Comparison of ENCODE assay signal across 10 cellular contexts in genomic region chr4:115274545-115274944, GRCh38.
DNase-seq lines count a peak whose midpoint lies in the region; ATAC-seq and TF ChIP-seq lines count a peak whose summit lies in the region.
"Had no signal": no experiment of that assay in that cellular context is flagged by ENCODE, and none has a peak within 500 bp of the region (broad histone marks: within the 10 kb centered on the region; RNA-seq: fewer than 3 reads in every experiment).

No MANE protein-coding gene starts in this region.

- peaks cover 2% of the 10 kb centered on the region for H3K36me3 Mint-ChIP-seq in central memory CD8-positive, alpha-beta T cell (ENCODE audit: insufficient read depth)

- no peaks in the 10 kb centered on the region for H3K27me3 Mint-ChIP-seq in central memory CD8-positive, alpha-beta T cell

- no peak overlapping the region for H3K27ac Mint-ChIP-seq in central memory CD8-positive, alpha-beta T cell (ENCODE audit: low read depth)

- no peak overlapping the region for H3K4me3 ChIP-seq in upper lobe of left lung
- H3K4me3 ChIP-seq in gastroesophageal sphincter: no peak overlapping the region
- H3K4me3 ChIP-seq: sigmoid colon had no signal

- no peaks in the 10 kb centered on the region for H3K27me3 ChIP-seq in upper lobe of left lung
- H3K27me3 ChIP-seq in gastroesophageal sphincter: no peaks in the 10 kb centered on the region
- H3K27me3 ChIP-seq: sigmoid colon had no signal

- H3K4me1 ChIP-seq in upper lobe of left lung (no peaks in the 10 kb centered on the region), gastroesophageal sphincter (no peaks in the 10 kb centered on the region)
- H3K4me1 ChIP-seq: sigmoid colon had no signal

- in situ Hi-C loops in KBM-7 (cut with MboI; ENCODE audit: low pct_unique_long_range_greater_than_20kb, low sequenced_read_pairs): no loop called here

- H3K36me3 ChIP-seq in upper lobe of left lung (no peaks in the 10 kb centered on the region), gastroesophageal sphincter (no peaks in the 10 kb centered on the region)
- H3K36me3 ChIP-seq: sigmoid colon had no signal

- ATAC-seq in GM18870 (IDR thresholded peaks at IDR 0.05; ENCODE audit: unreplicated experiment): peak; percentile 57
- peak; percentile 46 for ATAC-seq in HG02642 (IDR thresholded peaks at IDR 0.05; ENCODE audit: poor library complexity, unreplicated experiment)
- ATAC-seq in central memory CD8-positive, alpha-beta T cell (replicated peaks; ENCODE audit: extremely low read depth, poor library complexity, severe bottlenecking): peak; percentile 81
- no peak for ATAC-seq in upper lobe of left lung (ENCODE audit: low FRiP score in 2 of 2)
- ATAC-seq in HG02840 (IDR thresholded peaks at IDR 0.05; ENCODE audit: low FRiP score, unreplicated experiment): no peak
- ATAC-seq in gastroesophageal sphincter: no peak

- H3K9me3 ChIP-seq in upper lobe of left lung: no peaks in the 10 kb centered on the region
- no peaks in the 10 kb centered on the region for H3K9me3 ChIP-seq in gastroesophageal sphincter
- H3K9me3 ChIP-seq: sigmoid colon had no signal

- peaks cover 39% of the 10 kb centered on the region for H3K4me1 Mint-ChIP-seq in central memory CD8-positive, alpha-beta T cell

- no peak overlapping the region for H3K27ac ChIP-seq in upper lobe of left lung
- no peak overlapping the region for H3K27ac ChIP-seq in gastroesophageal sphincter
- H3K27ac ChIP-seq: sigmoid colon had no signal

- DNase-seq in KBM-7 (peak; percentile 70), upper lobe of left lung (no peak), H4 (ENCODE audit: low spot score) (no peak)
- no peak for DNase-seq in central memory CD8-positive, alpha-beta T cell (ENCODE audit: low spot score in 2 of 2)
- DNase-seq: NCI-H774, sigmoid colon had no signal

- no peaks in the 10 kb centered on the region for H3K9me3 Mint-ChIP-seq in central memory CD8-positive, alpha-beta T cell

- TF ChIP-seq EP300 in upper lobe of left lung (IDR thresholded peaks at IDR 0.05) (no peak), gastroesophageal sphincter (IDR thresholded peaks at IDR 0.05) (no peak)

- TF ChIP-seq CTCF in upper lobe of left lung (IDR thresholded peaks at IDR 0.05) (no peak), gastroesophageal sphincter (IDR thresholded peaks at IDR 0.05) (no peak)

- no peak overlapping the region for H3K4me3 Mint-ChIP-seq in central memory CD8-positive, alpha-beta T cell

- TF ChIP-seq POLR2A in upper lobe of left lung (IDR thresholded peaks at IDR 0.05) (no peak), gastroesophageal sphincter (IDR thresholded peaks at IDR 0.05) (no peak)

Comparison
In these comparisons a context has a peak if more than half of its experiments do, and no peak if none do; other contexts are left out.
1. ATAC-seq: peak in GM18870 (single experiment), HG02642 (single experiment) and central memory CD8-positive, alpha-beta T cell (single experiment); none in upper lobe of left lung (0 of 2), HG02840 (single experiment) and gastroesophageal sphincter (single experiment).